Comparison of ENCODE assay signal across 18 cellular contexts in genomic region chr3:113597611-113598382, GRCh38.
DNase-seq lines count a peak whose midpoint lies in the region; ATAC-seq and TF ChIP-seq lines count a peak whose summit lies in the region.
"Had no signal": no experiment of that assay in that cellular context is flagged by ENCODE, and none has a peak within 500 bp of the region (broad histone marks: within the 10 kb centered on the region; RNA-seq: fewer than 3 reads in every experiment).

No MANE protein-coding gene starts in this region.

- peak; percentile 51 for ATAC-seq in left ventricle myocardium superior
- no peak for ATAC-seq in right cardiac atrium
- ATAC-seq in GM18873 (IDR thresholded peaks at IDR 0.05; ENCODE audit: low FRiP score, unreplicated experiment): no peak
- ATAC-seq: HepG2 had no signal

- no peaks in the 10 kb centered on the region for H3K36me3 Mint-ChIP-seq in nephron (ENCODE audit: low read depth)

- DNase-seq in left ventricle myocardium superior: no peak
- DNase-seq in right cardiac atrium: no peak
- peak; percentile 20 for DNase-seq in brain pericyte (ENCODE audit: low read depth, low spot score)
- DNase-seq in activated CD4-positive, alpha-beta T cell treated with anti-CD3 and anti-CD28 coated beads for 1 hour: no peak
- DNase-seq in NCI-H446 (lab: John Stamatoyannopoulos, UW): no peak
- DNase-seq: 8988T; CD8-positive, alpha-beta memory T cell; COR-L47; DMS 273 treated with DMSO at 0.1 percent for 48 hours; GDM1 had no signal

- H3K27me3 ChIP-seq in right cardiac atrium (ENCODE audit: control insufficient read depth, insufficient read depth): no peaks in the 10 kb centered on the region
- H3K27me3 ChIP-seq: BLaER1 treated with 17β-estradiol and CSF1 and Interleukin-3, amounts not matched to agents 10 nM and 100 nM had no signal

- no peak overlapping the region for H3K4me3 ChIP-seq in right cardiac atrium (ENCODE audit: low read length)
- H3K4me3 ChIP-seq: BLaER1 treated with 17β-estradiol and CSF1 and Interleukin-3, amounts not matched to agents 10 nM and 100 nM; HAP-1 had no signal

- no peak for TF ChIP-seq CTCF in nephron (IDR thresholded peaks at IDR 0.05; ENCODE audit: unreplicated experiment in 3 of 3)

- WGBS in right cardiac atrium: 36% methylated on average over 4 of the region's 4 CpGs

- no peaks in the 10 kb centered on the region for H3K9me3 ChIP-seq in right cardiac atrium (ENCODE audit: control insufficient read depth, low read length)
- H3K9me3 ChIP-seq: BLaER1 treated with 17β-estradiol and CSF1 and Interleukin-3, amounts not matched to agents 10 nM and 100 nM; HAP-1 had no signal

- H3K27ac ChIP-seq in right cardiac atrium (ENCODE audit: low read length) (no peak overlapping the region), temporal lobe (ENCODE audit: low read depth, low read length) (peak overlapping the region; percentile 25)
- H3K27ac ChIP-seq: BLaER1 treated with 17β-estradiol and CSF1 and Interleukin-3, amounts not matched to agents 10 nM and 100 nM had no signal

- no peaks in the 10 kb centered on the region for H3K27me3 Mint-ChIP-seq in nephron (ENCODE audit: low read depth)
- H3K27me3 Mint-ChIP-seq: B cell; CD8-positive, alpha-beta memory T cell; IgD-negative memory B cell had no signal

- no peaks in the 10 kb centered on the region for H3K9me3 Mint-ChIP-seq in nephron
- H3K9me3 Mint-ChIP-seq: CD8-positive, alpha-beta memory T cell; IgD-negative memory B cell had no signal

- intact Hi-C loops in left ventricle myocardium superior (cut with micrococcal nuclease) (no loop called here), right cardiac atrium (cut with DNase I) (no loop called here)

- peaks cover 27% of the 10 kb centered on the region for H3K4me1 Mint-ChIP-seq in nephron
- H3K4me1 Mint-ChIP-seq: B cell; CD8-positive, alpha-beta memory T cell had no signal

- peak overlapping the region in 2 of 3 experiments; percentile 4 to 77 for H3K27ac Mint-ChIP-seq in nephron
- H3K27ac Mint-ChIP-seq: B cell; CD8-positive, alpha-beta memory T cell; IgD-negative memory B cell had no signal

- H3K4me3 Mint-ChIP-seq in nephron: no peak overlapping the region
- H3K4me3 Mint-ChIP-seq: B cell; CD8-positive, alpha-beta memory T cell; IgD-negative memory B cell had no signal

- H3K4me1 ChIP-seq in right cardiac atrium (ENCODE audit: control insufficient read depth, insufficient read depth, low read length): no peaks in the 10 kb centered on the region
- H3K4me1 ChIP-seq: BLaER1 treated with 17β-estradiol and CSF1 and Interleukin-3, amounts not matched to agents 10 nM and 100 nM; HAP-1 had no signal
